22 cellular contexts compared by ENCODE assay signal in the genomic region with DNA sequence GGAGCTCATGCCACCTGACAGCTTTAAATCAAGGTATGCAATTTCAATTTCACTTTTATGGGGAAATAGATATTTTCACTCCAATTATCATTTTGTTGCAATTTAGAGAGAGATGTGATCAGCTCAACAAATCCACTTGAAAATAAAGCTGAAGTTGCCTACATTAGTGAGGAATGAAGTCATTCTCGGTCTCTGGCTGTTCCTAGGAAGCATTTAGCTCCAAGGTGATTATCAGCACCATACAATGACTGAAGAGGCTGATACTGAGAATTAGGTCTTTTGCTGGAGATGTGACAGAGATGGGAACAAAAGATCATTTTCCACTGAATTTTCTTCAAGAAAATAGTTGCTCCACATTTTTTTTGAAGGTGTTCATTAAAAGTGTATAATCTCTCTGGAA.
"Had no signal": no experiment of that assay in that cellular context is flagged by ENCODE, and none has a peak within 500 bp of the region (broad histone marks: within the 10 kb centered on the region; RNA-seq: fewer than 3 reads in every experiment).

No MANE protein-coding gene starts in this region.

- DNase-seq: dermis blood vessel endothelial cell; dorsolateral prefrontal cortex; effector CD4-positive, alpha-beta T cell; effector memory CD4-positive, alpha-beta T cell; erythroblast; esophagus squamous epithelium; foreskin fibroblast; foreskin melanocyte; gastrocnemius medialis; glutamatergic neuron; head of caudate nucleus; heart right ventricle; hippocampal formation; left cardiac atrium; left lung; left ventricle myocardium superior; lower lobe of right lung; mesenchymal stem cell; midbrain; naive thymus-derived CD4-positive, alpha-beta T cell had no signal

- H3K4me3 ChIP-seq: coronary artery, dorsolateral prefrontal cortex, esophagus squamous epithelium, gastrocnemius medialis, heart right ventricle, left lung, lower lobe of right lung had no signal

- H3K27ac ChIP-seq: coronary artery, dorsolateral prefrontal cortex, epithelial cell of prostate, esophagus squamous epithelium, gastrocnemius medialis, heart right ventricle, left lung, lower lobe of right lung had no signal

- H3K27me3 ChIP-seq: dorsolateral prefrontal cortex, esophagus squamous epithelium, gastrocnemius medialis, heart right ventricle, left lung had no signal

- H3K36me3 ChIP-seq: esophagus squamous epithelium, gastrocnemius medialis, heart right ventricle, left lung, lower lobe of right lung had no signal

- H3K4me1 ChIP-seq: esophagus squamous epithelium, gastrocnemius medialis, heart right ventricle, left lung, lower lobe of right lung had no signal
